10 cellular contexts compared by ENCODE assay signal in genomic region chr6:157269261-157269794, GRCh38. TPM values are rescaled to one million over a fixed set of nuclear protein-coding genes. Genes with fewer than 3 reads are reported as not detected.
DNase-seq lines count a peak whose midpoint lies in the region; ATAC-seq and TF ChIP-seq lines count a peak whose summit lies in the region.
"Had no signal": no experiment of that assay in that cellular context is flagged by ENCODE, and none has a peak within 500 bp of the region (broad histone marks: within the 10 kb centered on the region; RNA-seq: fewer than 3 reads in every experiment).

No MANE protein-coding gene starts in this region.

- no peak for ATAC-seq in naive thymus-derived CD8-positive, alpha-beta T cell
- ATAC-seq in HG03354 (IDR thresholded peaks at IDR 0.05; ENCODE audit: poor library complexity, severe bottlenecking, unreplicated experiment), result no peak

- CTCF ChIA-PET in Caco-2 (lab: Charles Lee), result no interaction called here

- no peaks in the 10 kb centered on the region for H3K36me3 ChIP-seq in Caco-2 (ENCODE audit: control insufficient read depth, insufficient read depth, low read length)

- H3K36me3 Mint-ChIP-seq in brain (no peaks in the 10 kb centered on the region), Caco-2 (ENCODE audit: insufficient read depth, unreplicated experiment) (no peaks in the 10 kb centered on the region)
- no peaks in the 10 kb centered on the region for H3K36me3 Mint-ChIP-seq in activated T-helper 1 cell treated with anti-CD3 and anti-CD28 coated beads, Interleukin-12 subunit alpha, Interleukin-12 subunit beta, Interleukin-2, Interleukin-4 antibody, amounts not matched to agents 30 ng/mL and 10 ng/mL and 1 ng/mL, durations not matched to agents 14 hours and 24 hours and 36 hours (ENCODE audit: low read depth)
- no peaks in the 10 kb centered on the region for H3K36me3 Mint-ChIP-seq in naive thymus-derived CD8-positive, alpha-beta T cell

- H3K27me3 Mint-ChIP-seq in brain (peaks cover 10% of the 10 kb centered on the region), Caco-2 (ENCODE audit: insufficient read depth, unreplicated experiment) (no peaks in the 10 kb centered on the region)
- H3K27me3 Mint-ChIP-seq in activated T-helper 1 cell treated with anti-CD3 and anti-CD28 coated beads, Interleukin-12 subunit alpha, Interleukin-12 subunit beta, Interleukin-2, Interleukin-4 antibody, amounts not matched to agents 30 ng/mL and 10 ng/mL and 1 ng/mL, durations not matched to agents 14 hours and 24 hours and 36 hours (ENCODE audit: insufficient read depth), result no peaks in the 10 kb centered on the region
- H3K27me3 Mint-ChIP-seq in naive thymus-derived CD8-positive, alpha-beta T cell, result peaks cover 0 to 2% (median 0%) of the 10 kb centered on the region in 5 donors

- no peak for TF ChIP-seq CTCF in AG09309 (IDR thresholded peaks at IDR 0.05; ENCODE audit: control insufficient read depth, insufficient read depth, low read depth, low read length, missing control alignments)
- no peak for TF ChIP-seq CTCF in brain (conservative IDR thresholded peaks at IDR 0.05)
- TF ChIP-seq CTCF in Caco-2 (IDR thresholded peaks at IDR 0.05; ENCODE audit: insufficient read depth in 1 of 2, low read depth in 1 of 2, low read length in 1 of 2, severe bottlenecking in 1 of 2, unreplicated experiment in 1 of 2), result no peak

- H3K4me3 ChIP-seq in AG09309 (ENCODE audit: control insufficient read depth, low read depth, low read length), result no peak overlapping the region
- no peak overlapping the region for H3K4me3 ChIP-seq in Caco-2 (ENCODE audit: low read depth, low read length)

- DNase-seq in AG09309 (ENCODE audit: low read depth) (peak; percentile 31), hepatic stellate cell (ENCODE audit: low spot score) (peak; percentile 78), posterior cingulate gyrus (peak in 6 of 10 donors; percentile 21 to 87 (median 56)), Caco-2 (no peak)
- DNase-seq in activated T-helper 1 cell treated with anti-CD3 and anti-CD28 coated beads, Interleukin-12 subunit alpha, Interleukin-12 subunit beta, Interleukin-2, Interleukin-4 antibody, amounts not matched to agents 30 ng/mL and 10 ng/mL and 1 ng/mL, durations not matched to agents 14 hours and 24 hours and 36 hours (ENCODE audit: low spot score), result no peak
- DNase-seq in naive thymus-derived CD8-positive, alpha-beta T cell, result no peak
- DNase-seq: activated CD8-positive, alpha-beta memory T cell treated with anti-CD3 and anti-CD28 coated beads, Interleukin-2, amount 50 U/mL, for 48 hours; Karpas-422 had no signal

- H3K4me1 ChIP-seq in Caco-2, result no peaks in the 10 kb centered on the region

- intact Hi-C loops in posterior cingulate gyrus (cut with DNase I), result no loop called here
- intact Hi-C loops in activated T-helper 1 cell treated with anti-CD3 and anti-CD28 coated beads, Interleukin-12 subunit alpha, Interleukin-12 subunit beta, Interleukin-2, Interleukin-4 antibody, amounts not matched to agents 30 ng/mL and 10 ng/mL and 1 ng/mL, durations not matched to agents 14 hours and 24 hours and 36 hours (cut with micrococcal nuclease), result no loop called here
- intact Hi-C loops in Caco-2 (cut with micrococcal nuclease; ENCODE audit: unreplicated experiment), result no loop called here

- H3K9me3 Mint-ChIP-seq in brain (peaks cover 0 to 8% (median 3%) of the 10 kb centered on the region in 5 experiments), Caco-2 (ENCODE audit: unreplicated experiment) (peaks cover 15% of the 10 kb centered on the region)
- H3K9me3 Mint-ChIP-seq in activated T-helper 1 cell treated with anti-CD3 and anti-CD28 coated beads, Interleukin-12 subunit alpha, Interleukin-12 subunit beta, Interleukin-2, Interleukin-4 antibody, amounts not matched to agents 30 ng/mL and 10 ng/mL and 1 ng/mL, durations not matched to agents 14 hours and 24 hours and 36 hours, result peaks cover 10% of the 10 kb centered on the region
- peaks cover 0 to 15% (median 0%) of the 10 kb centered on the region in 9 donors for H3K9me3 Mint-ChIP-seq in naive thymus-derived CD8-positive, alpha-beta T cell

- H3K4me1 Mint-ChIP-seq in brain, result peaks cover 10% of the 10 kb centered on the region
- H3K4me1 Mint-ChIP-seq in activated T-helper 1 cell treated with anti-CD3 and anti-CD28 coated beads, Interleukin-12 subunit alpha, Interleukin-12 subunit beta, Interleukin-2, Interleukin-4 antibody, amounts not matched to agents 30 ng/mL and 10 ng/mL and 1 ng/mL, durations not matched to agents 14 hours and 24 hours and 36 hours (ENCODE audit: low read depth), result peaks cover 4% of the 10 kb centered on the region
- peaks cover 9 to 13% (median 12%) of the 10 kb centered on the region in 4 donors for H3K4me1 Mint-ChIP-seq in naive thymus-derived CD8-positive, alpha-beta T cell
- H3K4me1 Mint-ChIP-seq in Caco-2 (ENCODE audit: low read depth, unreplicated experiment), result no peaks in the 10 kb centered on the region

- H3K9me3 ChIP-seq in Caco-2, result no peaks in the 10 kb centered on the region

- H3K4me3 Mint-ChIP-seq in brain (no peak overlapping the region), Caco-2 (ENCODE audit: unreplicated experiment) (no peak overlapping the region)
- H3K4me3 Mint-ChIP-seq in activated T-helper 1 cell treated with anti-CD3 and anti-CD28 coated beads, Interleukin-12 subunit alpha, Interleukin-12 subunit beta, Interleukin-2, Interleukin-4 antibody, amounts not matched to agents 30 ng/mL and 10 ng/mL and 1 ng/mL, durations not matched to agents 14 hours and 24 hours and 36 hours, result no peak overlapping the region
- no peak overlapping the region for H3K4me3 Mint-ChIP-seq in naive thymus-derived CD8-positive, alpha-beta T cell

- no TSS peak for BruUV-seq in Caco-2 (replicated peaks; lab: Mats Ljungman, UMichigan)

- POLR2A ChIA-PET in naive thymus-derived CD8-positive, alpha-beta T cell (lab: Charles Lee), result no interaction called here
- POLR2A ChIA-PET in Caco-2 (lab: Charles Lee), result no interaction called here

- H3K27ac Mint-ChIP-seq in brain (peak overlapping the region in 3 of 5 experiments; percentile 48 to 66 (median 59)), Caco-2 (ENCODE audit: unreplicated experiment) (no peak overlapping the region)
- H3K27ac Mint-ChIP-seq in activated T-helper 1 cell treated with anti-CD3 and anti-CD28 coated beads, Interleukin-12 subunit alpha, Interleukin-12 subunit beta, Interleukin-2, Interleukin-4 antibody, amounts not matched to agents 30 ng/mL and 10 ng/mL and 1 ng/mL, durations not matched to agents 14 hours and 24 hours and 36 hours, result no peak overlapping the region
- H3K27ac Mint-ChIP-seq in naive thymus-derived CD8-positive, alpha-beta T cell, result peak overlapping the region in 1 of 10 donors; percentile 63

- no peaks in the 10 kb centered on the region for H3K27me3 ChIP-seq in Caco-2 (replicated peaks; ENCODE audit: control insufficient read depth, insufficient read depth, low read length)

RNA-seq across cellular contexts. Expression of gene TMEM242, which starts 54.0 kb away (rescaled TPM):
- polyA plus RNA-seq in brain (ENCODE audit: insufficient read depth, low read depth, low replicate concordance), result 6.4 TPM
- total RNA-seq in activated T-helper 1 cell treated with anti-CD3 and anti-CD28 coated beads, Interleukin-12 subunit alpha, Interleukin-12 subunit beta, Interleukin-2, Interleukin-4 antibody, amounts not matched to agents 30 ng/mL and 10 ng/mL and 1 ng/mL, durations not matched to agents 14 hours and 24 hours and 36 hours, result 10.1 and 12.7 TPM in 2 replicates
- 10 to 100 TPM; 13.0 to 14.4 TPM for total RNA-seq in naive thymus-derived CD8-positive, alpha-beta T cell
- 10 to 100 TPM in 2 of 3 donors, 1 to 10 TPM in 1; 9.5 to 14.3 (median 10.8) TPM for polyA plus RNA-seq in naive thymus-derived CD8-positive, alpha-beta T cell
- total RNA-seq in Caco-2 (2022), result 12.1 and 12.6 TPM in 2 replicates

Comparison
In these comparisons a context has a peak if more than half of its experiments do, and no peak if none do; other contexts are left out.
1. DNase-seq: peak in AG09309 (single experiment), hepatic stellate cell (single experiment) and posterior cingulate gyrus (6 of 10); none in activated T-helper 1 cell treated with anti-CD3 and anti-CD28 coated beads, Interleukin-12 subunit alpha, Interleukin-12 subunit beta, Interleukin-2, Interleukin-4 antibody, amounts not matched to agents 30 ng/mL and 10 ng/mL and 1 ng/mL, durations not matched to agents 14 hours and 24 hours and 36 hours (single experiment), naive thymus-derived CD8-positive, alpha-beta T cell (0 of 10) and Caco-2 (0 of 2).
2. H3K27ac Mint-ChIP-seq: peak in brain (3 of 5); none in activated T-helper 1 cell treated with anti-CD3 and anti-CD28 coated beads, Interleukin-12 subunit alpha, Interleukin-12 subunit beta, Interleukin-2, Interleukin-4 antibody, amounts not matched to agents 30 ng/mL and 10 ng/mL and 1 ng/mL, durations not matched to agents 14 hours and 24 hours and 36 hours (single experiment) and Caco-2 (single experiment).